8 cellular contexts compared by ENCODE assay signal in genomic region chr12:632102-632696, GRCh38. TPM values are rescaled to one million over a fixed set of nuclear protein-coding genes. Genes with fewer than 3 reads are reported as not detected.
DNase-seq lines count a peak whose midpoint lies in the region; ATAC-seq and TF ChIP-seq lines count a peak whose summit lies in the region.

No MANE protein-coding gene starts in this region.

- DNase-seq in DMS53 (lab: John Stamatoyannopoulos, UW) (peak; percentile 86), M059J (ENCODE audit: low read depth) (peak; percentile 93), chondrocyte (ENCODE audit: low spot score) (peak; percentile 66), lung (ENCODE audit: low spot score) (peak; percentile 69), COR-L47 (lab: John Stamatoyannopoulos, UW) (no peak)
- DNase-seq in activated CD4-positive, alpha-beta memory T cell treated with anti-CD3 and anti-CD28 coated beads, Interleukin-2, amount 10 ng/mL, durations not matched to agents 7 days and 5 days: no peak

- H3K9me3 ChIP-seq in lung (ENCODE audit: control insufficient read depth in 2 of 2, insufficient read depth in 1 of 2, low read length in 1 of 2): no peaks in the 10 kb centered on the region

- no peaks in the 10 kb centered on the region for H3K36me3 Mint-ChIP-seq in chondrocyte (ENCODE audit: low read depth)
- peaks cover 4% of the 10 kb centered on the region for H3K36me3 Mint-ChIP-seq in activated CD4-positive, alpha-beta memory T cell treated with anti-CD3 and anti-CD28 coated beads, Interleukin-2, amount 10 ng/mL, durations not matched to agents 7 days and 5 days (ENCODE audit: low read depth)

- CTCF ChIA-PET in activated CD4-positive, alpha-beta memory T cell treated with anti-CD3 and anti-CD28 coated beads, Interleukin-2, amount 10 ng/mL, durations not matched to agents 7 days and 5 days (lab: Charles Lee): interaction anchor here (0.7 to 2.8 kb wide), 4 partner anchors 16 to 119 kb away, joined by 3 to 26 read pairs (median 4); partner anchors contain the start of gene WNK1

- 31 to 36% methylated on average over 7 of the region's 7 CpGs for WGBS in lung, 2 donors

- H3K27me3 Mint-ChIP-seq in chondrocyte (ENCODE audit: low read depth): no peaks in the 10 kb centered on the region
- no peaks in the 10 kb centered on the region for H3K27me3 Mint-ChIP-seq in activated CD4-positive, alpha-beta memory T cell treated with anti-CD3 and anti-CD28 coated beads, Interleukin-2, amount 10 ng/mL, durations not matched to agents 7 days and 5 days

- peak overlapping the region; percentile 68 to 74 for H3K27ac ChIP-seq in lung (ENCODE audit: low read depth in 1 of 2, low read length in 1 of 2)

- no peak overlapping the region for H3K4me3 Mint-ChIP-seq in chondrocyte (ENCODE audit: unreplicated experiment)
- H3K4me3 Mint-ChIP-seq in activated CD4-positive, alpha-beta memory T cell treated with anti-CD3 and anti-CD28 coated beads, Interleukin-2, amount 10 ng/mL, durations not matched to agents 7 days and 5 days: no peak overlapping the region

- no peaks in the 10 kb centered on the region for H3K36me3 ChIP-seq in lung (ENCODE audit: control insufficient read depth in 2 of 2, insufficient read depth in 2 of 2, low read length in 2 of 2)

- ATAC-seq in lung (ENCODE audit: insufficient read depth, low FRiP score): peak; percentile 39
- ATAC-seq in HG03565 (IDR thresholded peaks at IDR 0.05; ENCODE audit: unreplicated experiment): no peak
- no peak for ATAC-seq in HG03025 (IDR thresholded peaks at IDR 0.05; ENCODE audit: low FRiP score, unreplicated experiment)

- peak overlapping the region; percentile 90 for H3K27ac Mint-ChIP-seq in chondrocyte (ENCODE audit: unreplicated experiment)
- no peak overlapping the region for H3K27ac Mint-ChIP-seq in activated CD4-positive, alpha-beta memory T cell treated with anti-CD3 and anti-CD28 coated beads, Interleukin-2, amount 10 ng/mL, durations not matched to agents 7 days and 5 days

- POLR2A ChIA-PET in activated CD4-positive, alpha-beta memory T cell treated with anti-CD3 and anti-CD28 coated beads, Interleukin-2, amount 10 ng/mL, durations not matched to agents 7 days and 5 days (lab: Charles Lee): interaction anchor here (1.5 to 3.5 kb wide), 5 partner anchors 9 to 119 kb away, joined by 3 to 24 read pairs (median 12); partner anchors contain the start of gene WNK1

- TF ChIP-seq CTCF in chondrocyte (IDR thresholded peaks at IDR 0.05) (no peak), lung (IDR thresholded peaks at IDR 0.05; ENCODE audit: control extremely low read depth, extremely low read depth) (no peak)

- no peaks in the 10 kb centered on the region for H3K27me3 ChIP-seq in lung (ENCODE audit: control insufficient read depth, insufficient read depth)

- peaks cover 60% of the 10 kb centered on the region for H3K4me1 Mint-ChIP-seq in chondrocyte (ENCODE audit: low read depth)
- peaks cover 20% of the 10 kb centered on the region for H3K4me1 Mint-ChIP-seq in activated CD4-positive, alpha-beta memory T cell treated with anti-CD3 and anti-CD28 coated beads, Interleukin-2, amount 10 ng/mL, durations not matched to agents 7 days and 5 days

- H3K9me3 Mint-ChIP-seq in chondrocyte (ENCODE audit: low read depth): no peaks in the 10 kb centered on the region
- no peaks in the 10 kb centered on the region for H3K9me3 Mint-ChIP-seq in activated CD4-positive, alpha-beta memory T cell treated with anti-CD3 and anti-CD28 coated beads, Interleukin-2, amount 10 ng/mL, durations not matched to agents 7 days and 5 days

- no peak overlapping the region for H3K4me3 ChIP-seq in lung

- H3K4me1 ChIP-seq in lung (ENCODE audit: control insufficient read depth in 2 of 2, insufficient read depth in 2 of 2, low read length in 2 of 2): peaks cover 2 to 21% of the 10 kb centered on the region in 2 donors

RNA-seq across cellular contexts. Expression of gene NINJ2, which starts 31.0 kb away (rescaled TPM):
- total RNA-seq in M059J (2014; rRNA removed; shearing (Covaris generic)): 0.81 TPM in 1 of 2 replicates, not detected in the other
- 1.3 to 14.6 TPM (median 2.1 TPM) in 3 replicates for total RNA-seq in chondrocyte
- total RNA-seq in lung: 10 to 100 TPM in 1 of 2 donors, 1 to 10 TPM in 1; 5.8 to 14.0 TPM
- polyA plus RNA-seq in lung: 10 to 100 TPM; 14.6 to 28.4 TPM
- 10 to 100 TPM; 13.1 to 13.5 TPM for total RNA-seq in activated CD4-positive, alpha-beta memory T cell treated with anti-CD3 and anti-CD28 coated beads, Interleukin-2, amount 10 ng/mL, durations not matched to agents 7 days and 5 days

Comparison
In these comparisons a context has a peak if more than half of its experiments do, and no peak if none do; other contexts are left out.
1. DNase-seq: peak in DMS53 (single experiment), M059J (single experiment), chondrocyte (single experiment) and lung (single experiment); none in COR-L47 (single experiment) and activated CD4-positive, alpha-beta memory T cell treated with anti-CD3 and anti-CD28 coated beads, Interleukin-2, amount 10 ng/mL, durations not matched to agents 7 days and 5 days (single experiment).